ENCODE assay signal across 35 cellular contexts in genomic region chr10:77689339-77689738, GRCh38. TPM values are rescaled to one million over a fixed set of nuclear protein-coding genes. Genes with fewer than 3 reads are reported as not detected.
"Had no signal": no experiment of that assay in that cellular context is flagged by ENCODE, and none has a peak within 500 bp of the region (broad histone marks: within the 10 kb centered on the region; RNA-seq: fewer than 3 reads in every experiment).

No MANE protein-coding gene starts in this region.

- H3K36me3 ChIP-seq: ascending aorta, cardiac muscle cell had no signal

- H3K4me3 Mint-ChIP-seq: activated B cell treated with CpG ODN at 0.5 μM for 24 hours; activated CD4-positive, alpha-beta memory T cell treated with anti-CD3 and anti-CD28 coated beads for 36 hours; activated CD4-positive, alpha-beta T cell treated with anti-CD3 and anti-CD28 coated beads, Interleukin-2, amount 10 ng/mL, durations not matched to agents 24 days and 14 days; activated CD8-positive, alpha-beta T cell treated with anti-CD3 and anti-CD28 coated beads for 36 hours; activated naive CD4-positive, alpha-beta T cell treated with anti-CD3 and anti-CD28 coated beads for 36 hours; activated naive CD4-positive, alpha-beta T cell treated with anti-CD3 and anti-CD28 coated beads, Interleukin-2, amount 50 U/mL, for 24 hours; activated naive CD8-positive, alpha-beta T cell; activated naive CD8-positive, alpha-beta T cell treated with anti-CD3 and anti-CD28 coated beads, Interleukin-2, amount 10 ng/mL, durations not matched to agents 7 days and 5 days; activated naive CD8-positive, alpha-beta T cell treated with anti-CD3 and anti-CD28 coated beads, Interleukin-2, amount 50 U/mL, for 24 hours; activated T-cell treated with anti-CD3 and anti-CD28 coated beads, Interleukin-2, amount 50 U/mL, for 4 hours; activated T-cell treated with anti-CD3 and anti-CD28 coated beads, Interleukin-2, amount 50 U/mL, for 72 hours; activated T-helper 1 cell treated with anti-CD3 and anti-CD28 coated beads, Interleukin-12 subunit alpha, Interleukin-12 subunit beta, Interleukin-2, Interleukin-4 antibody, amounts not matched to agents 30 ng/mL and 10 ng/mL and 1 ng/mL, durations not matched to agents 14 hours and 24 hours and 36 hours; activated T-helper 17 cell treated with anti-CD3 and anti-CD28 coated beads, Interleukin-2, amount 50 U/mL, for 72 hours; brain; central memory CD8-positive, alpha-beta T cell; T-helper 1 cell treated with Interleukin-12 subunit alpha and Interleukin-12 subunit beta and Interleukin-4 antibody, amounts not matched to agents 30 μg/mL and 1 μg/mL, for 36 hours; T-helper 2 cell treated with Interferon-gamma antibody and Interleukin-4, amounts not matched to agents 5 μg/mL and 100 μg/mL, for 36 hours had no signal

- H3K27ac Mint-ChIP-seq: activated B cell treated with CpG ODN at 0.5 μM for 24 hours; activated CD4-positive, alpha-beta memory T cell treated with anti-CD3 and anti-CD28 coated beads for 36 hours; activated CD4-positive, alpha-beta T cell treated with anti-CD3 and anti-CD28 coated beads, Interleukin-2, amount 10 ng/mL, durations not matched to agents 24 days and 14 days; activated CD8-positive, alpha-beta T cell treated with anti-CD3 and anti-CD28 coated beads for 36 hours; activated naive CD4-positive, alpha-beta T cell treated with anti-CD3 and anti-CD28 coated beads for 36 hours; activated naive CD4-positive, alpha-beta T cell treated with anti-CD3 and anti-CD28 coated beads, Interleukin-2, amount 50 U/mL, for 24 hours; activated naive CD8-positive, alpha-beta T cell; activated naive CD8-positive, alpha-beta T cell treated with anti-CD3 and anti-CD28 coated beads, Interleukin-2, amount 10 ng/mL, durations not matched to agents 7 days and 5 days; activated naive CD8-positive, alpha-beta T cell treated with anti-CD3 and anti-CD28 coated beads, Interleukin-2, amount 50 U/mL, for 24 hours; activated T-cell treated with anti-CD3 and anti-CD28 coated beads, Interleukin-2, amount 50 U/mL, for 72 hours; activated T-helper 1 cell treated with anti-CD3 and anti-CD28 coated beads, Interleukin-12 subunit alpha, Interleukin-12 subunit beta, Interleukin-2, Interleukin-4 antibody, amounts not matched to agents 30 ng/mL and 10 ng/mL and 1 ng/mL, durations not matched to agents 14 hours and 24 hours and 36 hours; activated T-helper 17 cell treated with anti-CD3 and anti-CD28 coated beads, Interleukin-2, amount 50 U/mL, for 72 hours; brain; T-helper 1 cell treated with Interleukin-12 subunit alpha and Interleukin-12 subunit beta and Interleukin-4 antibody, amounts not matched to agents 30 μg/mL and 1 μg/mL, for 36 hours; T-helper 2 cell treated with Interferon-gamma antibody and Interleukin-4, amounts not matched to agents 5 μg/mL and 100 μg/mL, for 36 hours had no signal

- H3K27ac ChIP-seq: ascending aorta, cardiac muscle cell, VCaP had no signal

- H3K4me3 ChIP-seq: ascending aorta, cardiac muscle cell had no signal

- H3K9me3 ChIP-seq: ascending aorta had no signal

- H3K27me3 ChIP-seq: ascending aorta, cardiac muscle cell had no signal

- H3K27me3 Mint-ChIP-seq: activated CD4-positive, alpha-beta T cell treated with anti-CD3 and anti-CD28 coated beads, Interleukin-2, amount 10 ng/mL, durations not matched to agents 24 days and 14 days had no signal

- H3K36me3 Mint-ChIP-seq: activated CD4-positive, alpha-beta memory T cell treated with anti-CD3 and anti-CD28 coated beads for 36 hours; activated naive CD4-positive, alpha-beta T cell treated with anti-CD3 and anti-CD28 coated beads, Interleukin-2, amount 50 U/mL, for 24 hours; activated naive CD8-positive, alpha-beta T cell; activated naive CD8-positive, alpha-beta T cell treated with anti-CD3 and anti-CD28 coated beads, Interleukin-2, amount 10 ng/mL, durations not matched to agents 7 days and 5 days; brain had no signal

- DNase-seq: activated B cell treated with CpG ODN at 0.5 μM for 24 hours; activated CD4-positive, alpha-beta memory T cell treated with anti-CD3 and anti-CD28 coated beads for 36 hours; activated CD4-positive, alpha-beta T cell treated with anti-CD3 and anti-CD28 coated beads for 4 hours; activated CD4-positive, alpha-beta T cell treated with anti-CD3 and anti-CD28 coated beads, Interleukin-2, amount 10 ng/mL, durations not matched to agents 24 days and 14 days; activated CD4-positive, alpha-beta T cell treated with anti-CD3 and anti-CD28 coated beads, Interleukin-2, amount 50 U/mL, for 1 hour; activated CD4-positive, alpha-beta T cell treated with anti-CD3 and anti-CD28 coated beads, Interleukin-2, amount 50 U/mL, for 4 hours; activated CD4-positive, CD25-positive, alpha-beta regulatory T cell treated with anti-CD3 and anti-CD28 coated beads, Interleukin-2, amount 50 U/mL, for 72 hours; activated CD8-positive, alpha-beta memory T cell treated with anti-CD3 and anti-CD28 coated beads, Interleukin-2, amount 50 U/mL, for 4 hours; activated CD8-positive, alpha-beta T cell treated with anti-CD3 and anti-CD28 coated beads for 36 hours; activated effector memory CD4-positive, alpha-beta T cell treated with anti-CD3 and anti-CD28 coated beads, Interleukin-2, amount 50 U/mL, for 16 hours; activated gamma-delta T cell treated with Interleukin-2 at 50 U/mL for 16 hours; activated naive CD4-positive, alpha-beta T cell; activated naive CD4-positive, alpha-beta T cell treated with anti-CD3 and anti-CD28 coated beads for 36 hours; activated naive CD8-positive, alpha-beta T cell treated with anti-CD3 and anti-CD28 coated beads, Interleukin-2, amount 10 ng/mL, durations not matched to agents 7 days and 5 days; activated naive CD8-positive, alpha-beta T cell treated with anti-CD3 and anti-CD28 coated beads, Interleukin-2, amount 50 U/mL, for 24 hours; activated T-cell treated with anti-CD3 and anti-CD28 coated beads for 4 hours; activated T-cell treated with anti-CD3 and anti-CD28 coated beads, Interleukin-2, amount 50 U/mL, for 1 hour; activated T-cell treated with anti-CD3 and anti-CD28 coated beads, Interleukin-2, amount 50 U/mL, for 4 hours; activated T-cell treated with anti-CD3 and anti-CD28 coated beads, Interleukin-2, amount 50 U/mL, for 72 hours; caudate nucleus; cerebellar nuclear complex; T-helper 2 cell; T-helper 9 cell had no signal

- H3K9me3 Mint-ChIP-seq: activated B cell treated with CpG ODN at 0.5 μM for 24 hours; activated CD4-positive, alpha-beta memory T cell treated with anti-CD3 and anti-CD28 coated beads for 36 hours; activated CD4-positive, alpha-beta T cell treated with anti-CD3 and anti-CD28 coated beads, Interleukin-2, amount 10 ng/mL, durations not matched to agents 24 days and 14 days; activated CD8-positive, alpha-beta T cell treated with anti-CD3 and anti-CD28 coated beads for 36 hours; activated naive CD4-positive, alpha-beta T cell treated with anti-CD3 and anti-CD28 coated beads for 36 hours; activated naive CD4-positive, alpha-beta T cell treated with anti-CD3 and anti-CD28 coated beads, Interleukin-2, amount 50 U/mL, for 24 hours; activated naive CD8-positive, alpha-beta T cell treated with anti-CD3 and anti-CD28 coated beads, Interleukin-2, amount 10 ng/mL, durations not matched to agents 7 days and 5 days; activated naive CD8-positive, alpha-beta T cell treated with anti-CD3 and anti-CD28 coated beads, Interleukin-2, amount 50 U/mL, for 24 hours; activated T-cell treated with anti-CD3 and anti-CD28 coated beads, Interleukin-2, amount 50 U/mL, for 4 hours; activated T-helper 1 cell treated with anti-CD3 and anti-CD28 coated beads, Interleukin-12 subunit alpha, Interleukin-12 subunit beta, Interleukin-2, Interleukin-4 antibody, amounts not matched to agents 30 ng/mL and 10 ng/mL and 1 ng/mL, durations not matched to agents 14 hours and 24 hours and 36 hours; activated T-helper 17 cell treated with anti-CD3 and anti-CD28 coated beads, Interleukin-2, amount 50 U/mL, for 72 hours; central memory CD8-positive, alpha-beta T cell; T-helper 1 cell treated with Interleukin-12 subunit alpha and Interleukin-12 subunit beta and Interleukin-4 antibody, amounts not matched to agents 30 μg/mL and 1 μg/mL, for 36 hours; T-helper 2 cell treated with Interferon-gamma antibody and Interleukin-4, amounts not matched to agents 5 μg/mL and 100 μg/mL, for 36 hours had no signal

- ATAC-seq: activated CD8-positive, alpha-beta T cell treated with anti-CD3 and anti-CD28 coated beads for 36 hours; activated naive CD8-positive, alpha-beta T cell treated with anti-CD3 and anti-CD28 coated beads, Interleukin-2, amount 50 U/mL, for 24 hours; activated T-cell treated with anti-CD3 and anti-CD28 coated beads, Interleukin-2, amount 50 U/mL, for 4 hours; activated T-cell treated with anti-CD3 and anti-CD28 coated beads, Interleukin-2, amount 50 U/mL, for 72 hours; activated T-helper 17 cell treated with anti-CD3 and anti-CD28 coated beads, Interleukin-2, amount 50 U/mL, for 72 hours had no signal

- H3K4me1 Mint-ChIP-seq: activated B cell treated with CpG ODN at 0.5 μM for 24 hours; activated CD4-positive, alpha-beta T cell treated with anti-CD3 and anti-CD28 coated beads, Interleukin-2, amount 10 ng/mL, durations not matched to agents 24 days and 14 days; activated naive CD4-positive, alpha-beta T cell treated with anti-CD3 and anti-CD28 coated beads, Interleukin-2, amount 50 U/mL, for 24 hours; activated naive CD8-positive, alpha-beta T cell treated with anti-CD3 and anti-CD28 coated beads, Interleukin-2, amount 10 ng/mL, durations not matched to agents 7 days and 5 days; activated naive CD8-positive, alpha-beta T cell treated with anti-CD3 and anti-CD28 coated beads, Interleukin-2, amount 50 U/mL, for 24 hours; activated T-helper 17 cell treated with anti-CD3 and anti-CD28 coated beads, Interleukin-2, amount 50 U/mL, for 72 hours; central memory CD8-positive, alpha-beta T cell had no signal

- H3K4me1 ChIP-seq: ascending aorta had no signal

RNA-seq across cellular contexts. Expression of gene KCNMA1, which starts 51.7 kb away (rescaled TPM):
- total RNA-seq: activated CD4-positive, alpha-beta memory T cell treated with anti-CD3 and anti-CD28 coated beads for 36 hours; activated CD4-positive, alpha-beta T cell treated with anti-CD3 and anti-CD28 coated beads, Interleukin-2, amount 10 ng/mL, durations not matched to agents 24 days and 14 days; activated CD8-positive, alpha-beta memory T cell treated with anti-CD3 and anti-CD28 coated beads for 36 hours; activated naive CD4-positive, alpha-beta T cell treated with anti-CD3 and anti-CD28 coated beads for 36 hours; activated T-helper 1 cell treated with anti-CD3 and anti-CD28 coated beads, Interleukin-12 subunit alpha, Interleukin-12 subunit beta, Interleukin-2, Interleukin-4 antibody, amounts not matched to agents 30 ng/mL and 10 ng/mL and 1 ng/mL, durations not matched to agents 14 hours and 24 hours and 36 hours had no signal
